Comparison of ENCODE assay signal across 2 cellular contexts in the genomic region with DNA sequence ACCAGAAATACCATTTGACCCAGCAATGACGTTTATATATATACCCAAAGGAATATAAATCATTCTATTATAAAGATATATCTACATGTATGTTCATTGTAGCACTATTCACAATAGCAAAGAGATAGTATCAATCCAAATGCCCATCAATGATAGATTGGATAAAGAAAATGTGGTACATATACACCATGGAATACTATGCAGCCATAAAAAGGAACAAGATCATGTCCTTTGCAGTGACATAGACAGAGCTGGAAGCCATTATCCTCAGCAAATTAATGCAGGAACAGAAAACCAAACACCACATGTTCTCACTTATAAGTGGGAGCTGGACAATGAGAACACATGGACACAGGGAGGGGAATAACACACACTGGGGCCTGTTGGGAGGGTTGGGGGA. TPM values are rescaled to one million over a fixed set of nuclear protein-coding genes. Genes with fewer than 3 reads are reported as not detected.
"Had no signal": no experiment of that assay in that cellular context is flagged by ENCODE, and none has a peak within 500 bp of the region (broad histone marks: within the 10 kb centered on the region; RNA-seq: fewer than 3 reads in every experiment).

No MANE protein-coding gene starts in this region.

RNA-seq across cellular contexts. Expression of a gene that starts 55.5 kb away (rescaled TPM):
- total RNA-seq: GM23248, HFFc6 had no signal
- polyA plus RNA-seq: GM23248 had no signal
